ENCODE assay signal across 21 cellular contexts in the genomic region with DNA sequence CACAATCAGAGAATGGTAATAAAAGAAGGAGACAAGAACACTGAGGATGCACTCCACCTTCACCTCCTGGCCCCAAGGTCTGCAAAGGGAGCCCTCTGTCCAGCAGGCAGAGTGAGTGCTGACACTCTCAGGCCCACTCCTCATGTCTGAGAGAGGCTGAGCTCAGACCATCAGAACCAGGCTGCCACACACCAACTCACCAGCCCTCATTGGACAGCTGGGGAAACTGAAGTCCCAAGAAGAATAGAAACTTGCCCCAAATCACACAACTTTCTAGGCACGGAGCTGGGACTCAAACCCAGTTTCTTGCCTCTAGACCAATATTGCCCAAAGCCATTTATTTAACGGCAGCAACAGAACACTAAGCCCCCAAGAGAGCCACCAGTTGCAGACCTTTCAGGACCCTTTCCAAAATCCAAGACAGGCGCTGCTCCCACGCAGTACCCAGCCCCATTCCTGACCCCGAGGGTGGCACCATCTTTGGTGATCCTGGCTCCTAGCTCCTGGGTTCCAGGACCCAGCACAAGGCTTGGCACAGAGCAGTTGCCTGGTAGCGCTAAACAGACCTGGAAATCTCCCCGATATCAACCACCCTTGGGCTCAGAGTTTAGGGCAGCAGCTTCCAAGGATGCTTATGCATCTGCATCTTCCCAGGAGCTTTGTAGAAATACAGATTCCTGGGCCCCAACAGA.
"Had no signal": no experiment of that assay in that cellular context is flagged by ENCODE, and none has a peak within 500 bp of the region (broad histone marks: within the 10 kb centered on the region; RNA-seq: fewer than 3 reads in every experiment).

No MANE protein-coding gene starts in this region.

- H3K36me3 ChIP-seq: MG63, SJSA1 had no signal

- DNase-seq: KBM-7, MG63, NCI-H1092, NCI-H1105 treated with DMSO at 0.1 percent for 48 hours, NCI-H1417 treated with DMSO at 0.1 percent for 48 hours, NCI-H146, NCI-H187, NCI-H2029, NCI-H2081 treated with DMSO at 0.1 percent for 48 hours, NCI-H2171, NCI-H226, NCI-H446, NCI-H510A, NCI-H524 treated with DMSO at 0.1 percent for 48 hours, NCI-H69, NCI-H774, Right ventricle myocardium superior, RPMI8226, SIG-M5 had no signal

- H3K9me3 ChIP-seq: MG63, SJSA1 had no signal

- H3K4me1 ChIP-seq: SJSA1 had no signal

- H3K27ac ChIP-seq: SJSA1, SK-N-MC had no signal

- H3K4me3 ChIP-seq: MG63, SJSA1, SK-N-MC had no signal

- H3K27me3 ChIP-seq: MG63, SJSA1 had no signal
